Comparison of ENCODE assay signal across 1 cellular context in the genomic region with DNA sequence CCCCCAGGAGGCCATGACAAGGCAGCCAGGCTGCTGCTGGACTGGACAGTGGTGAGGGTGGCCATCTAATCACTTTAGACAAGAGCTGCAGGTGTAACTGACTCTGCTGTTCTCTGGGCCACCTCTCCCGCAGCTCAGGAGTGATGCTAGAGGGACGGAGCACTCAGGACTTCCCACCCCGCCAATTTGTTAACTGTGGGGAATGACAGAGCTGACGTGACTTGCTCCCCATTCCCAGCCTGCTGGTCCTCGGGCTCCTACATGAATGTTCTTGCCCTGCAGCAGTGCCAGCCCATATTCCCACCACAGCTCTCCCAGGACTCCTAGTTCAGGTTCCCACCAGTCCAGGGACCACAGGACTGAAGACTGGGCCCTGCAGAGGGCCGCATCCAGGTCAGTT.
TF ChIP-seq lines count a peak whose summit lies in the region.

No MANE protein-coding gene starts in this region.

TF ChIP-seq in HepG2, 621 proteins besides CTCF, POLR2A, EP300 and RAD21 (continued from another document):
- no peak for TF ChIP-seq NFE2 (CRISPR knock-in tag; IDR thresholded peaks at IDR 0.05)
- TF ChIP-seq ZGPAT (CRISPR knock-in tag; IDR thresholded peaks at IDR 0.05): no peak
- TF ChIP-seq RAD51 (IDR thresholded peaks at IDR 0.05; ENCODE audit: borderline replicate concordance): no peak
